Comparison of ENCODE assay signal across 17 cellular contexts in the genomic region with DNA sequence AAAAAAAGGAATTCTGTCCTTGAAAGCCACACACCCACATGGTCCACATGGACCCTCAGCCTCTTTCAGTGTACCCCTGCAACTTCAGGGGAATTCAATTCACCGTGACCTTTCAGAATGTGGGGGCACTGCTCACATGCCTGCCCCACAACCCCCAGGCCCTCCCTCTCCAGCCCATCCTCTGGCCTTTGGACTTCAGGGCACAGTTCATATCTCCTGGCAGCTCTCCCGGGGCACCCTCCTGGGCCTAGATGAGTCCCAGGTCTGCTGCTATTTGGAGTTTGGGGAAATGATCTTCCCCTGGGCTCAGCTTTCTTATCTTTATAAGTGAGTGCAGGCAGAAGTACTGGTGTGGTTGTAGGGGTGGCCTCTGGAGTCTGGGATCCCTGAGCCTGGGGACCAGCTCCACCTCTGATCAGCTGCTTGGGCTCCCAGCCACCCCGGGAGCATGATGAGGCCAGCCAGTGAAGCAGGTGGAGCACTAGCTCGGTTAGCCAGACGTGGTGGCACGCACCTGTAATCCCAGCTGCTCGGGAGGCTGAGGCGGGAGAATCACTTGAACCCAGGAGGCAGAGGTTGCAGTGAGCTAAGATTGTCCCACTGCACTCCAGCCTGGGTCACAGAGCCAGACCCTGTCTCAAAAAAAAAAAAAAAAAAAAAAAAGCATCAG. TPM values are rescaled to one million over a fixed set of nuclear protein-coding genes. Genes with fewer than 3 reads are reported as not detected.
DNase-seq lines count a peak whose midpoint lies in the region; ATAC-seq lines count a peak whose summit lies in the region.
"Had no signal": no experiment of that assay in that cellular context is flagged by ENCODE, and none has a peak within 500 bp of the region (broad histone marks: within the 10 kb centered on the region; RNA-seq: fewer than 3 reads in every experiment).

No MANE protein-coding gene starts in this region.

- ATAC-seq in left ventricle myocardium superior (peak; percentile 25), left colon (peak; percentile 71), HG03378 (IDR thresholded peaks at IDR 0.05; ENCODE audit: unreplicated experiment) (no peak)
- ATAC-seq: GM23338 had no signal

- no peak overlapping the region for H3K9ac ChIP-seq in mesenchymal stem cell (ENCODE audit: low read length)
- H3K9ac ChIP-seq: BLaER1 treated with 17β-estradiol and CSF1 and Interleukin-3, amounts not matched to agents 10 nM and 100 nM had no signal

- WGBS in mesenchymal stem cell: 90% methylated on average over 8 of the region's 8 CpGs

- no peak overlapping the region for H2AK5ac ChIP-seq in mesenchymal stem cell (ENCODE audit: low read length, severe bottlenecking)

- no peaks in the 10 kb centered on the region for H3K4me1 ChIP-seq in mesenchymal stem cell (ENCODE audit: control insufficient read depth, insufficient read depth, low read depth, low read length)

- no peak overlapping the region for H4K91ac ChIP-seq in mesenchymal stem cell (ENCODE audit: low read length)

- no peak overlapping the region for H3K4me3 ChIP-seq in mesenchymal stem cell (ENCODE audit: insufficient read depth in 1 of 2, low read depth in 1 of 2, low read length in 2 of 2)
- H3K4me3 ChIP-seq: BLaER1 treated with 17β-estradiol and CSF1 and Interleukin-3, amounts not matched to agents 10 nM and 100 nM; GM23338 had no signal

- H2BK15ac ChIP-seq in mesenchymal stem cell (ENCODE audit: low read depth, poor library complexity, severe bottlenecking): peak overlapping the region; percentile 41

- H3K36me3 ChIP-seq in mesenchymal stem cell (ENCODE audit: control insufficient read depth in 1 of 2, insufficient read depth in 2 of 2, low read depth in 1 of 2, low read length in 2 of 2): no peaks in the 10 kb centered on the region
- H3K36me3 ChIP-seq: BLaER1 treated with 17β-estradiol and CSF1 and Interleukin-3, amounts not matched to agents 10 nM and 100 nM had no signal

- H3K18ac ChIP-seq in mesenchymal stem cell (ENCODE audit: low read depth in 1 of 2, low read length in 2 of 2): no peak overlapping the region

- DNase-seq in left ventricle myocardium superior (no peak), cardiac septum (ENCODE audit: low spot score) (no peak), left colon (no peak), mesenchymal stem cell (no peak), kidney tubule cell (ENCODE audit: low spot score) (no peak)
- DNase-seq in activated CD8-positive, alpha-beta memory T cell treated with anti-CD3 and anti-CD28 coated beads, Interleukin-2, amount 50 U/mL, for 4 hours: no peak
- DNase-seq: ACHN; CD4-positive, CD25-positive, alpha-beta regulatory T cell; DMS 273 treated with DMSO at 0.1 percent for 48 hours; H7 had no signal

- no peak overlapping the region for H3K4ac ChIP-seq in mesenchymal stem cell (ENCODE audit: low read depth in 1 of 2, low read length in 2 of 2)

- H3K23ac ChIP-seq in mesenchymal stem cell (ENCODE audit: low read length in 2 of 2): no peak overlapping the region

- H3K4me2 ChIP-seq in mesenchymal stem cell (ENCODE audit: low read length, poor library complexity, severe bottlenecking): no peak overlapping the region
- H3K4me2 ChIP-seq: BLaER1 treated with 17β-estradiol and CSF1 and Interleukin-3, amounts not matched to agents 10 nM and 100 nM; GM23338 had no signal

- no peak overlapping the region for H2BK12ac ChIP-seq in mesenchymal stem cell (ENCODE audit: low read length in 2 of 2)

- no peak overlapping the region for H4K8ac ChIP-seq in mesenchymal stem cell (ENCODE audit: low read length)

- no peaks in the 10 kb centered on the region for H3K79me1 ChIP-seq in mesenchymal stem cell (replicated peaks; ENCODE audit: low read length, poor library complexity, severe bottlenecking)

- H3K9me3 ChIP-seq in mesenchymal stem cell (ENCODE audit: control insufficient read depth, low read length): no peaks in the 10 kb centered on the region
- H3K9me3 ChIP-seq: BLaER1 treated with 17β-estradiol and CSF1 and Interleukin-3, amounts not matched to agents 10 nM and 100 nM had no signal

- H3K27ac ChIP-seq in mesenchymal stem cell (ENCODE audit: low read length, poor library complexity, severe bottlenecking): no peak overlapping the region
- H3K27ac ChIP-seq: BLaER1 treated with 17β-estradiol and CSF1 and Interleukin-3, amounts not matched to agents 10 nM and 100 nM had no signal

- peaks cover 0 to 10% of the 10 kb centered on the region in 2 experiments for H3K27me3 ChIP-seq in mesenchymal stem cell (ENCODE audit: control insufficient read depth in 1 of 2, insufficient read depth in 1 of 2, low read length in 2 of 2)
- H3K27me3 ChIP-seq: BLaER1 treated with 17β-estradiol and CSF1 and Interleukin-3, amounts not matched to agents 10 nM and 100 nM had no signal

- H2AFZ ChIP-seq in mesenchymal stem cell (ENCODE audit: low read depth, low read length): no peak overlapping the region
- H2AFZ ChIP-seq: GM23338 had no signal

- no peak overlapping the region for H2BK5ac ChIP-seq in mesenchymal stem cell (ENCODE audit: low read depth, low read length, poor library complexity, severe bottlenecking)

- no peak overlapping the region for H2BK120ac ChIP-seq in mesenchymal stem cell (ENCODE audit: low read depth, low read length)

- intact Hi-C loops in left ventricle myocardium superior (cut with micrococcal nuclease) (no loop called here), cardiac septum (cut with DNase I) (loop anchor here (5.0 kb wide), 1 partner anchor 35 kb away; no protein-coding TSS in a partner anchor), left colon (cut with DNase I, micrococcal nuclease) (no loop called here)

- H3K14ac ChIP-seq in mesenchymal stem cell (ENCODE audit: low read length in 2 of 2): no peak overlapping the region

RNA-seq across cellular contexts. Expression of a gene that starts 15.8 kb away (rescaled TPM):
- total RNA-seq in left ventricle myocardium superior (2.1 TPM), cardiac septum (2.3 TPM), left colon (not detected)
- polyA plus RNA-seq in mesenchymal stem cell (2013, experiment 1 of 2): 0.36 TPM
- polyA plus RNA-seq in mesenchymal stem cell (2013, experiment 2 of 2): 0.19 TPM
- total RNA-seq: A172; CD4-positive, CD25-positive, alpha-beta regulatory T cell; Daoy; HT-29 had no signal
- polyA plus RNA-seq: IgD-negative memory B cell had no signal

RNA-seq across cellular contexts. Expression of a gene that starts 28.0 kb away (rescaled TPM):
- 37.9 TPM for total RNA-seq in left ventricle myocardium superior
- 33.7 TPM for total RNA-seq in cardiac septum
- total RNA-seq in left colon: 10 to 100 TPM; 44.8 to 48.2 TPM
- 13.7 TPM for polyA plus RNA-seq in mesenchymal stem cell (2013, experiment 1 of 2)
- 13.3 TPM for polyA plus RNA-seq in mesenchymal stem cell (2013, experiment 2 of 2)

RNA-seq across cellular contexts. Expression of a gene that starts 28.2 kb away (rescaled TPM):
- total RNA-seq in left ventricle myocardium superior: 15.4 TPM
- 26.3 TPM for total RNA-seq in cardiac septum
- total RNA-seq in left colon: 10 to 100 TPM; 14.6 to 20.4 TPM
- polyA plus RNA-seq in mesenchymal stem cell (2013, experiment 1 of 2): 23.7 TPM
- 22.9 TPM for polyA plus RNA-seq in mesenchymal stem cell (2013, experiment 2 of 2)

RNA-seq across cellular contexts. Expression of a gene that starts 41.9 kb away (rescaled TPM):
- total RNA-seq in left ventricle myocardium superior (13.4 TPM), cardiac septum (17.4 TPM), left colon (10 to 100 TPM; 12.3 to 16.7 TPM)
- 45.8 TPM for polyA plus RNA-seq in mesenchymal stem cell (2013, experiment 1 of 2)
- polyA plus RNA-seq in mesenchymal stem cell (2013, experiment 2 of 2): 47.1 TPM
